ENCODE assay signal across 18 cellular contexts in genomic region chr7:67620216-67620933, GRCh38.
DNase-seq lines count a peak whose midpoint lies in the region; ATAC-seq and TF ChIP-seq lines count a peak whose summit lies in the region.
"Had no signal": no experiment of that assay in that cellular context is flagged by ENCODE, and none has a peak within 500 bp of the region (broad histone marks: within the 10 kb centered on the region; RNA-seq: fewer than 3 reads in every experiment).

No MANE protein-coding gene starts in this region.

- peak overlapping the region; percentile 73 for H2BK12ac ChIP-seq in trophoblast cell (ENCODE audit: low read length)

- no peak overlapping the region for H4K12ac ChIP-seq in trophoblast cell (ENCODE audit: low read depth, low read length)

- no peak overlapping the region for H3K23ac ChIP-seq in trophoblast cell (ENCODE audit: low read length)

- no peak overlapping the region for H3K4me3 Mint-ChIP-seq in activated CD8-positive, alpha-beta T cell treated with anti-CD3 and anti-CD28 coated beads, Interleukin-2, amount 10 ng/mL, durations not matched to agents 7 days and 5 days
- no peak overlapping the region for H3K4me3 Mint-ChIP-seq in activated CD4-positive, alpha-beta T cell treated with anti-CD3 and anti-CD28 coated beads for 36 hours
- H3K4me3 Mint-ChIP-seq: B cell; CD4-positive, alpha-beta memory T cell; GM23338; HFFc6; IgD-negative memory B cell had no signal

- H3K9ac ChIP-seq in BLaER1: no peak overlapping the region
- H3K9ac ChIP-seq in trophoblast cell (ENCODE audit: low read length): no peak overlapping the region

- H3K27me3 ChIP-seq in BLaER1 (no peaks in the 10 kb centered on the region), trophoblast cell (ENCODE audit: insufficient read depth, low read length) (no peaks in the 10 kb centered on the region), HAP-1 (ENCODE audit: low read depth) (no peaks in the 10 kb centered on the region)

- CTCF ChIA-PET in activated CD8-positive, alpha-beta T cell treated with anti-CD3 and anti-CD28 coated beads, Interleukin-2, amount 10 ng/mL, durations not matched to agents 7 days and 5 days (lab: Charles Lee): no interaction called here
- CTCF ChIA-PET in activated CD4-positive, alpha-beta T cell treated with anti-CD3 and anti-CD28 coated beads for 36 hours (lab: Charles Lee): no interaction called here

- intact Hi-C loops in activated CD4-positive, alpha-beta T cell treated with anti-CD3 and anti-CD28 coated beads for 36 hours (cut with DNase I, micrococcal nuclease): no loop called here

- H3K4me3 ChIP-seq in BLaER1 (no peak overlapping the region), trophoblast cell (ENCODE audit: low read depth, low read length) (no peak overlapping the region), HAP-1 (no peak overlapping the region)
- H3K4me3 ChIP-seq: GM23338 had no signal

- no peaks in the 10 kb centered on the region for H3K9me3 Mint-ChIP-seq in activated CD8-positive, alpha-beta T cell treated with anti-CD3 and anti-CD28 coated beads, Interleukin-2, amount 10 ng/mL, durations not matched to agents 7 days and 5 days (ENCODE audit: insufficient read depth)
- H3K9me3 Mint-ChIP-seq in activated CD4-positive, alpha-beta T cell treated with anti-CD3 and anti-CD28 coated beads for 36 hours (ENCODE audit: low read depth): peaks cover 2% of the 10 kb centered on the region

- H3K27ac ChIP-seq in BLaER1 (no peak overlapping the region), trophoblast cell (ENCODE audit: low read depth, low read length) (peak overlapping the region; percentile 81)
- H3K27ac ChIP-seq: C4-2B had no signal

- peak overlapping the region; percentile 60 for H3K14ac ChIP-seq in trophoblast cell (ENCODE audit: low read length)

- peaks cover 18% of the 10 kb centered on the region for H3K79me1 ChIP-seq in trophoblast cell (ENCODE audit: low read length)

- no peaks in the 10 kb centered on the region for H3K36me3 Mint-ChIP-seq in activated CD8-positive, alpha-beta T cell treated with anti-CD3 and anti-CD28 coated beads, Interleukin-2, amount 10 ng/mL, durations not matched to agents 7 days and 5 days (ENCODE audit: low read depth)
- no peaks in the 10 kb centered on the region for H3K36me3 Mint-ChIP-seq in activated CD4-positive, alpha-beta T cell treated with anti-CD3 and anti-CD28 coated beads for 36 hours (ENCODE audit: low read depth)
- H3K36me3 Mint-ChIP-seq: CD4-positive, alpha-beta memory T cell; IgD-negative memory B cell had no signal

- no peak overlapping the region for H3K27ac Mint-ChIP-seq in activated CD8-positive, alpha-beta T cell treated with anti-CD3 and anti-CD28 coated beads, Interleukin-2, amount 10 ng/mL, durations not matched to agents 7 days and 5 days
- H3K27ac Mint-ChIP-seq in activated CD4-positive, alpha-beta T cell treated with anti-CD3 and anti-CD28 coated beads for 36 hours: no peak overlapping the region
- H3K27ac Mint-ChIP-seq: B cell, GM23338, HFFc6, IgD-negative memory B cell had no signal

- no peak overlapping the region for H2AFZ ChIP-seq in trophoblast cell (ENCODE audit: insufficient read depth, low read length, poor library complexity)
- H2AFZ ChIP-seq: GM23338 had no signal

- H3K79me2 ChIP-seq in trophoblast cell (ENCODE audit: control insufficient read depth, insufficient read depth, low read length, poor library complexity): no peaks in the 10 kb centered on the region

- H2AK5ac ChIP-seq in trophoblast cell (ENCODE audit: low read length): no peak overlapping the region

- peak overlapping the region; percentile 66 for H4K8ac ChIP-seq in trophoblast cell (ENCODE audit: low read depth, low read length)

- no peak for ATAC-seq in SK-N-SH treated with all-trans-retinoic acid at 6 μM for 48 hours
- no peak for ATAC-seq in activated CD8-positive, alpha-beta T cell treated with anti-CD3 and anti-CD28 coated beads, Interleukin-2, amount 10 ng/mL, durations not matched to agents 7 days and 5 days
- ATAC-seq in activated CD4-positive, alpha-beta T cell treated with anti-CD3 and anti-CD28 coated beads for 36 hours: no peak
- ATAC-seq: GM23338, HCT116, HepG2 had no signal

- H3K4me1 ChIP-seq in BLaER1 (peaks cover 23% of the 10 kb centered on the region), trophoblast cell (ENCODE audit: control insufficient read depth in 1 of 2, insufficient read depth in 2 of 2, low read length in 2 of 2) (peaks cover 18 to 21% of the 10 kb centered on the region in 2 experiments), HAP-1 (no peaks in the 10 kb centered on the region)

- H2BK120ac ChIP-seq in trophoblast cell (ENCODE audit: insufficient read depth, low read length, poor library complexity): peak overlapping the region; percentile 79

- H3K4me2 ChIP-seq in BLaER1 (peak overlapping the region; percentile 61), trophoblast cell (ENCODE audit: low read length) (peak overlapping the region; percentile 56)
- H3K4me2 ChIP-seq: GM23338 had no signal

- POLR2A ChIA-PET in activated CD8-positive, alpha-beta T cell treated with anti-CD3 and anti-CD28 coated beads, Interleukin-2, amount 10 ng/mL, durations not matched to agents 7 days and 5 days (lab: Charles Lee): no interaction called here
- POLR2A ChIA-PET in activated CD4-positive, alpha-beta T cell treated with anti-CD3 and anti-CD28 coated beads for 36 hours (lab: Charles Lee): no interaction called here

- DNase-seq in ELF-1 (ENCODE audit: low read depth, low spot score) (peak; percentile 64), trophoblast cell (peak in 1 of 2 donors; percentile 21), HAP-1 (ENCODE audit: low spot score in 2 of 2) (no peak)
- DNase-seq in activated CD8-positive, alpha-beta T cell treated with anti-CD3 and anti-CD28 coated beads, Interleukin-2, amount 10 ng/mL, durations not matched to agents 7 days and 5 days: no peak
- DNase-seq in activated CD4-positive, alpha-beta T cell treated with anti-CD3 and anti-CD28 coated beads for 36 hours: no peak
- DNase-seq: CD4-positive, alpha-beta memory T cell; DMS153; DMS79; GF-D8; HFFc6 had no signal

- H3K4me1 Mint-ChIP-seq in activated CD8-positive, alpha-beta T cell treated with anti-CD3 and anti-CD28 coated beads, Interleukin-2, amount 10 ng/mL, durations not matched to agents 7 days and 5 days (ENCODE audit: low read depth): no peaks in the 10 kb centered on the region
- H3K4me1 Mint-ChIP-seq in activated CD4-positive, alpha-beta T cell treated with anti-CD3 and anti-CD28 coated beads for 36 hours: no peaks in the 10 kb centered on the region
- H3K4me1 Mint-ChIP-seq: GM23338, IgD-negative memory B cell had no signal

- peak overlapping the region; percentile 85 for H2BK5ac ChIP-seq in trophoblast cell (ENCODE audit: low read depth, low read length, poor library complexity)

- peak overlapping the region; percentile 95 for H4K91ac ChIP-seq in trophoblast cell (ENCODE audit: low read depth, low read length)

- H3K36me3 ChIP-seq in BLaER1 (no peaks in the 10 kb centered on the region), trophoblast cell (ENCODE audit: control insufficient read depth in 1 of 2, insufficient read depth in 2 of 2, low read length in 2 of 2) (no peaks in the 10 kb centered on the region), HAP-1 (replicated peaks) (no peaks in the 10 kb centered on the region)

- in situ Hi-C loops in HAP-1 (cut with MboI; ENCODE audit: low sequenced_read_pairs): no loop called here

- H4K20me1 ChIP-seq in BLaER1: no peaks in the 10 kb centered on the region

- WGBS in trophoblast cell (ENCODE audit: extremely low coverage, insufficient coverage, insufficient read length): no CpG with 5 or more reads among the region's 12 CpGs

- no peaks in the 10 kb centered on the region for H3K27me3 Mint-ChIP-seq in activated CD8-positive, alpha-beta T cell treated with anti-CD3 and anti-CD28 coated beads, Interleukin-2, amount 10 ng/mL, durations not matched to agents 7 days and 5 days (ENCODE audit: low read depth)
- peaks cover 6% of the 10 kb centered on the region for H3K27me3 Mint-ChIP-seq in activated CD4-positive, alpha-beta T cell treated with anti-CD3 and anti-CD28 coated beads for 36 hours

- H3K4ac ChIP-seq in trophoblast cell (ENCODE audit: low read depth, low read length): peak overlapping the region; percentile 6

- no peak overlapping the region for H3K18ac ChIP-seq in trophoblast cell (ENCODE audit: low read length)

- no peaks in the 10 kb centered on the region for H3K9me3 ChIP-seq in BLaER1
- peaks cover under 1% of the 10 kb centered on the region for H3K9me3 ChIP-seq in trophoblast cell (ENCODE audit: insufficient read depth, low read depth, low read length)
- H3K9me3 ChIP-seq in HAP-1: no peaks in the 10 kb centered on the region

TF ChIP-seq in SK-N-SH treated with all-trans-retinoic acid at 6 μM for 48 hours, 23 proteins besides CTCF, POLR2A, EP300 and RAD21 (continues in another document):
- TF ChIP-seq ARNTL (CRISPR knock-in tag; IDR thresholded peaks at IDR 0.05; ENCODE audit: borderline replicate concordance, low read depth) (no peak), TSHZ2 (CRISPR knock-in tag; IDR thresholded peaks at IDR 0.05) (peak; percentile 92), ZC3H10 (CRISPR knock-in tag; IDR thresholded peaks at IDR 0.05) (no peak), OSR1 (CRISPR knock-in tag; IDR thresholded peaks at IDR 0.05) (no peak)
